Comparison of ENCODE assay signal across 22 cellular contexts in the genomic region with DNA sequence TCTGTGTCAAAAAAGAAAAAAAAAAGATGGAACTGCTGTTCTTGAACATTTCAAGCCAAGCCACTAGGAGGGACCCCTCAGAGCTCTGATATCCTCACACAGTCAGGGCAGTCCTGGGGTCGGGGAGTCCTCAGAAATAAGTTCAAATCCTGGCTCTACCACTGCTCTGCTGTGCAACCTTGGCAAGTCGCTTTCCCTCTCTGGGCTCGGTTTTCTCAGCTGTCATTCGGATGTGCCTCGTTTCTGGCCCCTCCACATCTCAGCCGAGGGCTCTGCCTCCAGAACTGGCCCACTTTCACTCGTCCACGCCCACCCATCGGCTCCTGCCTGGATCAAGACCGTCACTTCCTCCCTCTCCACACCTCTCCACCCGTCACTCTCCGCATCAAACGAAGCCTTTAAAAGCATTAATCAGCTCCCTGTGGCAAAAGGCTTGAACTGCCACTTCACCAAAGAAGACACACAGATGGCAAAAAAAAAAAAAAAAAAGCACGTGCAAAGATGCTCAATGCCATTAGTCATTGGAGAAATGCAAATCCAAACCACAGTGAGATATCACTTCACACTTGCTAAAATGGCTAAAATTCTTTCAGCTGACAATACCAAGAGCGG. TPM values are rescaled to one million over a fixed set of nuclear protein-coding genes. Genes with fewer than 3 reads are reported as not detected.
DNase-seq lines count a peak whose midpoint lies in the region; ATAC-seq and TF ChIP-seq lines count a peak whose summit lies in the region.
"Had no signal": no experiment of that assay in that cellular context is flagged by ENCODE, and none has a peak within 500 bp of the region (broad histone marks: within the 10 kb centered on the region; RNA-seq: fewer than 3 reads in every experiment).

No MANE protein-coding gene starts in this region.

- no peaks in the 10 kb centered on the region for H3K36me3 Mint-ChIP-seq in brain
- H3K36me3 Mint-ChIP-seq: WTC11 had no signal

- H3K79me2 ChIP-seq in PC-3 (ENCODE audit: low read length) = no peaks in the 10 kb centered on the region

- no TSS peak for BruUV-seq in PC-3 (replicated peaks; lab: Mats Ljungman, UMichigan)

- H3K4me2 ChIP-seq in PC-3 (ENCODE audit: low read length) = no peak overlapping the region

- H2AFZ ChIP-seq in PC-3 (ENCODE audit: low read length) = no peak overlapping the region

- intact Hi-C loops in PC-3 (cut with micrococcal nuclease) = no loop called here

- peak overlapping the region in 3 of 5 experiments; percentile 2 to 34 (median 29) for H3K4me3 Mint-ChIP-seq in brain
- H3K4me3 Mint-ChIP-seq: activated CD4-positive, alpha-beta memory T cell treated with anti-CD3 and anti-CD28 coated beads, Interleukin-2, amount 10 ng/mL, durations not matched to agents 7 days and 5 days; WTC11 had no signal

- no peaks in the 10 kb centered on the region for H3K4me1 ChIP-seq in PC-3 (ENCODE audit: insufficient read depth, low read length)
- H3K4me1 ChIP-seq: SJCRH30 had no signal

- H3K9me2 ChIP-seq in PC-3 (replicated peaks; ENCODE audit: low read length) = no peaks in the 10 kb centered on the region

- peaks cover 20% of the 10 kb centered on the region for H3K4me1 Mint-ChIP-seq in brain
- H3K4me1 Mint-ChIP-seq: activated CD4-positive, alpha-beta memory T cell treated with anti-CD3 and anti-CD28 coated beads, Interleukin-2, amount 10 ng/mL, durations not matched to agents 7 days and 5 days had no signal

- H3K4me3 ChIP-seq in AG10803 (ENCODE audit: low read length) (no peak overlapping the region), PC-3 (ENCODE audit: low read length) (no peak overlapping the region)
- H3K4me3 ChIP-seq: SJCRH30 had no signal

- no peaks in the 10 kb centered on the region for H3K36me3 ChIP-seq in PC-3 (ENCODE audit: low read depth, low read length)
- H3K36me3 ChIP-seq: brain microvascular endothelial cell, neutrophil, SJCRH30 had no signal

- CTCF ChIA-PET in PC-3 (lab: Charles Lee) = interaction anchor here (0.6 to 0.7 kb wide), 2 partner anchors 57 to 167 kb away, joined by 3 to 9 read pairs; no protein-coding TSS in a partner anchor

- H3K27me3 Mint-ChIP-seq in brain = peaks cover 10% of the 10 kb centered on the region
- H3K27me3 Mint-ChIP-seq: activated CD4-positive, alpha-beta memory T cell treated with anti-CD3 and anti-CD28 coated beads, Interleukin-2, amount 10 ng/mL, durations not matched to agents 7 days and 5 days had no signal

- peak; percentile 34 for DNase-seq in AG10803 (ENCODE audit: low read depth)
- DNase-seq in EL = peak; percentile 16
- DNase-seq in NCI-H2171 treated with DMSO at 0.1 percent for 48 hours (lab: John Stamatoyannopoulos, UW) = peak; percentile 81
- no peak for DNase-seq in PC-3
- DNase-seq in HK-2 (ENCODE audit: unreplicated experiment) = no peak
- no peak for DNase-seq in dermis blood vessel endothelial cell
- DNase-seq: activated CD4-positive, alpha-beta memory T cell treated with anti-CD3 and anti-CD28 coated beads, Interleukin-2, amount 10 ng/mL, durations not matched to agents 7 days and 5 days; activated naive CD4-positive, alpha-beta T cell treated with anti-CD3 and anti-CD28 coated beads, Interleukin-2, amount 50 U/mL, for 16 hours; activated T-cell treated with anti-CD3 and anti-CD28 coated beads, Interleukin-2, amount 50 U/mL, for 48 hours; brain microvascular endothelial cell; cortex of kidney; foreskin fibroblast; NCI-H2107; SJCRH30; T-helper 2 cell had no signal

- TF ChIP-seq CTCF in AG10803 (conservative IDR thresholded peaks at IDR 0.05; ENCODE audit: low read length) (no peak), brain (conservative IDR thresholded peaks at IDR 0.05) (no peak), PC-3 (conservative IDR thresholded peaks at IDR 0.05; ENCODE audit: low read depth, low read length) (no peak)

- peak overlapping the region; percentile 70 to 96 (median 88) for H3K27ac Mint-ChIP-seq in brain
- H3K27ac Mint-ChIP-seq: activated CD4-positive, alpha-beta memory T cell treated with anti-CD3 and anti-CD28 coated beads, Interleukin-2, amount 10 ng/mL, durations not matched to agents 7 days and 5 days; WTC11 had no signal

- ATAC-seq in HG03097 (IDR thresholded peaks at IDR 0.05; ENCODE audit: low FRiP score, unreplicated experiment) = no peak
- ATAC-seq in PC-3 = no peak
- ATAC-seq: WTC11 had no signal

- H3K9me3 Mint-ChIP-seq in brain = peaks cover 0 to 18% (median 6%) of the 10 kb centered on the region in 5 experiments
- H3K9me3 Mint-ChIP-seq: activated CD4-positive, alpha-beta memory T cell treated with anti-CD3 and anti-CD28 coated beads, Interleukin-2, amount 10 ng/mL, durations not matched to agents 7 days and 5 days; WTC11 had no signal

- H3K27me3 ChIP-seq in PC-3 (ENCODE audit: low read length) = peaks cover 42% of the 10 kb centered on the region
- H3K27me3 ChIP-seq: brain microvascular endothelial cell, SJCRH30 had no signal

- H3K9me3 ChIP-seq in PC-3 (ENCODE audit: low read length) = no peaks in the 10 kb centered on the region
- H3K9me3 ChIP-seq: neutrophil, SJCRH30 had no signal

- POLR2A ChIA-PET in PC-3 (lab: Charles Lee; ENCODE audit: unreplicated experiment) = no interaction called here

- no peak overlapping the region for H3K27ac ChIP-seq in PC-3 (ENCODE audit: low read length)
- H3K27ac ChIP-seq: brain microvascular endothelial cell, neutrophil, SJCRH30 had no signal

- H3K9ac ChIP-seq in PC-3 (ENCODE audit: low read length) = no peak overlapping the region

- no peaks in the 10 kb centered on the region for H3F3A ChIP-seq in PC-3 (ENCODE audit: low read length, unreplicated experiment)

- H4K20me1 ChIP-seq in PC-3 (ENCODE audit: low read length) = no peaks in the 10 kb centered on the region

RNA-seq across cellular contexts. Expression of a gene that starts 7.4 kb away (rescaled TPM):
- polyA plus RNA-seq in brain (ENCODE audit: insufficient read depth, low read depth, low replicate concordance) = not detected
- total RNA-seq in PC-3 (2014; rRNA removed) (not detected in 2 replicates), dermis blood vessel endothelial cell (not detected in 2 replicates)
- total RNA-seq: activated CD4-positive, alpha-beta memory T cell treated with anti-CD3 and anti-CD28 coated beads, Interleukin-2, amount 10 ng/mL, durations not matched to agents 7 days and 5 days; endothelial cell of umbilical vein; mononuclear cell; SJCRH30; temporal lobe; WTC11 had no signal
- polyA plus RNA-seq: endothelial cell of umbilical vein had no signal

Comparison
In these comparisons a context has a peak if more than half of its experiments do, and no peak if none do; other contexts are left out.
1. DNase-seq: peak in AG10803 (single experiment), EL (single experiment) and NCI-H2171 treated with DMSO at 0.1 percent for 48 hours (single experiment); none in PC-3 (single experiment), HK-2 (single experiment) and dermis blood vessel endothelial cell (single experiment).